19 cellular contexts compared by ENCODE assay signal in the genomic region with DNA sequence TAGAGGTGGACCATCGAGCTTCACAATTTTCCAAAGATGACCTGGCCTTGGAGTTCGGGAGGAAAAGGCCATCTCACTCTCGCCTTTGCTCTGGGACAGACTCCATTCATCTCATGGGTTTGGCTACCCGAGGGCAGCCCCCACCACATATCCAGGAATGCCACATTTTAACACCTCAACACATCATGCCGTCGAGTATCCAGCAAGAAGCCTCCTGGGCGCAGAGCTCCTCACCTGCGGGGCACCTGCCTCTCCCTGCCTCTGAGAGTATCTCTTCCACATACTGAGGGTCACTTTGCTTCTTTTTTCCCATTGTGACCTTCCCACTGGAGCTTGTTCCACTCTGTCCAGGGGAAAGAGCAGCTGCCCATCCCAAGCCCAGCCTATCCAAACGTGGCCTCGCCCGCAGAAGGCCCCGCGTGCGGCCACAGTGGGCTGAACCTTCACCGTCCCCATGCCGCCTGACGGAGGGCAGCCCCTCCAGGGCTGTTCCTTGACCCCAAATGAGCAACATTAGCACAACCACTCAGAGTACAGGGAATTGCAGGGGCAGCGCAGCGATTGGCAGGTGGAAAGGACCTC. TPM values are rescaled to one million over a fixed set of nuclear protein-coding genes. Genes with fewer than 3 reads are reported as not detected.
A peak's percentile ranks its signal among the peaks of the same experiment; 100 is the strongest.
DNase-seq lines count a peak whose midpoint lies in the region; ATAC-seq and TF ChIP-seq lines count a peak whose summit lies in the region.
"Had no signal": no experiment of that assay in that cellular context is flagged by ENCODE, and none has a peak within 500 bp of the region (broad histone marks: within the 10 kb centered on the region; RNA-seq: fewer than 3 reads in every experiment).

No MANE protein-coding gene starts in this region.

- H3K4me3 ChIP-seq in BLaER1 (peak overlapping the region; percentile 59), ascending aorta (peak overlapping the region; percentile 24 to 60), mesenchymal stem cell (ENCODE audit: insufficient read depth in 1 of 2, low read depth in 1 of 2, low read length in 2 of 2) (peak overlapping the region in 1 of 2 experiments; percentile 64)
- H3K4me3 ChIP-seq: K562 had no signal

- no peak for DNase-seq in ascending aorta (ENCODE audit: low spot score in 2 of 2)
- DNase-seq in mesenchymal stem cell = no peak
- no peak for DNase-seq in stimulated activated naive B cell treated with anti-CD40 and anti-IgM and Interleukin-4, amounts not matched to agents 10 μg/mL and 1 μg/mL and 100 μg/mL, for 72 hours
- no peak for DNase-seq in germinal center (ENCODE audit: low spot score)
- no peak for DNase-seq in hippocampal formation (lab: John Stamatoyannopoulos, UW)
- DNase-seq in natural killer cell = no peak
- DNase-seq: activated CD4-positive, alpha-beta T cell treated with anti-CD3 and anti-CD28 coated beads for 36 hours; activated gamma-delta T cell; Caco-2; cerebellar nuclear complex; EL; MV-4-11; naive thymus-derived CD8-positive, alpha-beta T cell; NCI-H2029; NCI-H446 treated with DMSO at 0.1 percent for 48 hours had no signal

- H3K4me1 Mint-ChIP-seq in stimulated activated naive B cell treated with anti-CD40 and anti-IgM and Interleukin-4, amounts not matched to agents 10 μg/mL and 1 μg/mL and 100 μg/mL, for 72 hours = peaks cover 14 to 19% of the 10 kb centered on the region in 2 donors
- peaks cover 0 to 4% of the 10 kb centered on the region in 2 donors for H3K4me1 Mint-ChIP-seq in natural killer cell

- H3K36me3 Mint-ChIP-seq in stimulated activated naive B cell treated with anti-CD40 and anti-IgM and Interleukin-4, amounts not matched to agents 10 μg/mL and 1 μg/mL and 100 μg/mL, for 72 hours = no peaks in the 10 kb centered on the region
- H3K36me3 Mint-ChIP-seq in natural killer cell = no peaks in the 10 kb centered on the region
- H3K36me3 Mint-ChIP-seq: naive thymus-derived CD8-positive, alpha-beta T cell; stimulated activated effector memory CD8-positive, alpha-beta T cell treated with anti-CD3 and anti-CD28 coated beads, Interleukin-12 subunit alpha, Interleukin-12 subunit beta, amount 100 ng/mL, for 72 hours had no signal

- 91% methylated on average over 19 of the region's 19 CpGs for WGBS in mesenchymal stem cell

- intact Hi-C loops in ascending aorta (cut with DNase I) = no loop called here
- intact Hi-C loops in natural killer cell (cut with micrococcal nuclease) = no loop called here

- no peak overlapping the region for H4K91ac ChIP-seq in mesenchymal stem cell (ENCODE audit: low read length)

- H3K23ac ChIP-seq in mesenchymal stem cell (ENCODE audit: low read length in 2 of 2) = no peak overlapping the region

- peak overlapping the region; percentile 66 to 69 for H3K4me3 Mint-ChIP-seq in stimulated activated naive B cell treated with anti-CD40 and anti-IgM and Interleukin-4, amounts not matched to agents 10 μg/mL and 1 μg/mL and 100 μg/mL, for 72 hours
- H3K4me3 Mint-ChIP-seq in natural killer cell = no peak overlapping the region
- H3K4me3 Mint-ChIP-seq: activated CD4-positive, alpha-beta T cell treated with anti-CD3 and anti-CD28 coated beads for 36 hours; naive thymus-derived CD8-positive, alpha-beta T cell; stimulated activated effector memory CD8-positive, alpha-beta T cell treated with anti-CD3 and anti-CD28 coated beads, Interleukin-12 subunit alpha, Interleukin-12 subunit beta, amount 100 ng/mL, for 72 hours had no signal

- H3K18ac ChIP-seq in mesenchymal stem cell (ENCODE audit: low read depth in 1 of 2, low read length in 2 of 2) = no peak overlapping the region

- no peak overlapping the region for H2AK5ac ChIP-seq in mesenchymal stem cell (ENCODE audit: low read length, severe bottlenecking)

- H2AFZ ChIP-seq in mesenchymal stem cell (ENCODE audit: low read depth, low read length) = no peak overlapping the region

- no peak overlapping the region for H4K8ac ChIP-seq in mesenchymal stem cell (ENCODE audit: low read length)

- peak overlapping the region; percentile 87 for H3K27ac ChIP-seq in BLaER1
- H3K27ac ChIP-seq in ascending aorta = peak overlapping the region; percentile 42 to 55
- H3K27ac ChIP-seq in mesenchymal stem cell (ENCODE audit: low read length, poor library complexity, severe bottlenecking) = no peak overlapping the region

- H3K4ac ChIP-seq in mesenchymal stem cell (ENCODE audit: low read depth in 1 of 2, low read length in 2 of 2) = no peak overlapping the region

- TF ChIP-seq CTCF in ascending aorta (IDR thresholded peaks at IDR 0.05) (no peak), natural killer cell (IDR thresholded peaks at IDR 0.05) (no peak)

- H3K79me1 ChIP-seq in mesenchymal stem cell (replicated peaks; ENCODE audit: low read length, poor library complexity, severe bottlenecking) = no peaks in the 10 kb centered on the region

- no peak overlapping the region for H2BK120ac ChIP-seq in mesenchymal stem cell (ENCODE audit: low read depth, low read length)

- H3K14ac ChIP-seq in mesenchymal stem cell (ENCODE audit: low read length in 2 of 2) = no peak overlapping the region

- H3K27me3 Mint-ChIP-seq in stimulated activated naive B cell treated with anti-CD40 and anti-IgM and Interleukin-4, amounts not matched to agents 10 μg/mL and 1 μg/mL and 100 μg/mL, for 72 hours = peaks cover 24 to 29% of the 10 kb centered on the region in 2 donors
- H3K27me3 Mint-ChIP-seq in natural killer cell (ENCODE audit: low read depth in 2 of 2) = peaks cover 28 to 55% of the 10 kb centered on the region in 2 donors

- peak overlapping the region; percentile 74 for H3K9ac ChIP-seq in BLaER1
- peak overlapping the region; percentile 53 for H3K9ac ChIP-seq in mesenchymal stem cell (ENCODE audit: low read length)

- H4K20me1 ChIP-seq in BLaER1 = peaks cover 17% of the 10 kb centered on the region

- H2BK15ac ChIP-seq in mesenchymal stem cell (ENCODE audit: low read depth, poor library complexity, severe bottlenecking) = no peak overlapping the region

- no peaks in the 10 kb centered on the region for H3K9me3 ChIP-seq in BLaER1
- H3K9me3 ChIP-seq in ascending aorta = no peaks in the 10 kb centered on the region
- H3K9me3 ChIP-seq in mesenchymal stem cell (ENCODE audit: control insufficient read depth, low read length) = no peaks in the 10 kb centered on the region
- H3K9me3 ChIP-seq: Caco-2 had no signal

- ATAC-seq in stimulated activated naive B cell treated with anti-CD40 and anti-IgM and Interleukin-4, amounts not matched to agents 10 μg/mL and 1 μg/mL and 100 μg/mL, for 72 hours (replicated peaks) = no peak
- no peak for ATAC-seq in HG02870 (IDR thresholded peaks at IDR 0.05; ENCODE audit: unreplicated experiment)
- no peak for ATAC-seq in natural killer cell
- ATAC-seq: K562; stimulated activated effector memory CD8-positive, alpha-beta T cell treated with anti-CD3 and anti-CD28 coated beads, Interleukin-12 subunit alpha, Interleukin-12 subunit beta, amount 100 ng/mL, for 72 hours had no signal

- peaks cover 64% of the 10 kb centered on the region for H3K4me1 ChIP-seq in BLaER1
- H3K4me1 ChIP-seq in ascending aorta = peaks cover 8 to 31% of the 10 kb centered on the region in 2 donors
- H3K4me1 ChIP-seq in mesenchymal stem cell (ENCODE audit: control insufficient read depth, insufficient read depth, low read depth, low read length) = peaks cover 6% of the 10 kb centered on the region
- H3K4me1 ChIP-seq: Caco-2 had no signal

- peaks cover 34% of the 10 kb centered on the region for H3K27me3 ChIP-seq in BLaER1
- no peaks in the 10 kb centered on the region for H3K27me3 ChIP-seq in ascending aorta
- H3K27me3 ChIP-seq in mesenchymal stem cell (ENCODE audit: control insufficient read depth in 1 of 2, insufficient read depth in 1 of 2, low read length in 2 of 2) = peaks cover 23 to 42% of the 10 kb centered on the region in 2 experiments

- peak overlapping the region; percentile 79 for H3K27ac Mint-ChIP-seq in stimulated activated naive B cell treated with anti-CD40 and anti-IgM and Interleukin-4, amounts not matched to agents 10 μg/mL and 1 μg/mL and 100 μg/mL, for 72 hours
- no peak overlapping the region for H3K27ac Mint-ChIP-seq in natural killer cell
- H3K27ac Mint-ChIP-seq: activated CD4-positive, alpha-beta T cell treated with anti-CD3 and anti-CD28 coated beads for 36 hours; naive thymus-derived CD8-positive, alpha-beta T cell; stimulated activated effector memory CD8-positive, alpha-beta T cell treated with anti-CD3 and anti-CD28 coated beads, Interleukin-12 subunit alpha, Interleukin-12 subunit beta, amount 100 ng/mL, for 72 hours had no signal

- H2BK12ac ChIP-seq in mesenchymal stem cell (ENCODE audit: low read length in 2 of 2) = no peak overlapping the region

- H3K36me3 ChIP-seq in BLaER1 = no peaks in the 10 kb centered on the region
- H3K36me3 ChIP-seq in ascending aorta = no peaks in the 10 kb centered on the region
- no peaks in the 10 kb centered on the region for H3K36me3 ChIP-seq in mesenchymal stem cell (ENCODE audit: control insufficient read depth in 1 of 2, insufficient read depth in 2 of 2, low read depth in 1 of 2, low read length in 2 of 2)

- H3K4me2 ChIP-seq in BLaER1 (peak overlapping the region; percentile 97), mesenchymal stem cell (ENCODE audit: low read length, poor library complexity, severe bottlenecking) (no peak overlapping the region)

- H3K9me3 Mint-ChIP-seq in stimulated activated naive B cell treated with anti-CD40 and anti-IgM and Interleukin-4, amounts not matched to agents 10 μg/mL and 1 μg/mL and 100 μg/mL, for 72 hours = no peaks in the 10 kb centered on the region
- H3K9me3 Mint-ChIP-seq in natural killer cell = no peaks in the 10 kb centered on the region
- H3K9me3 Mint-ChIP-seq: naive thymus-derived CD8-positive, alpha-beta T cell; stimulated activated effector memory CD8-positive, alpha-beta T cell treated with anti-CD3 and anti-CD28 coated beads, Interleukin-12 subunit alpha, Interleukin-12 subunit beta, amount 100 ng/mL, for 72 hours had no signal

- no peak overlapping the region for H2BK5ac ChIP-seq in mesenchymal stem cell (ENCODE audit: low read depth, low read length, poor library complexity, severe bottlenecking)

RNA-seq across cellular contexts. Expression of gene LIMS2, which starts 5.5 kb away (rescaled TPM):
- 169 TPM for total RNA-seq in ascending aorta
- 37.6 TPM for polyA plus RNA-seq in mesenchymal stem cell (2013, experiment 1 of 2)
- polyA plus RNA-seq in mesenchymal stem cell (2013, experiment 2 of 2) = 36.4 TPM
- total RNA-seq in natural killer cell = under 1 TPM in 2 of 3 donors, not detected in 1; 0.15 to 0.16 TPM

RNA-seq across cellular contexts. Expression of gene SFT2D3, which starts 20.5 kb away (rescaled TPM):
- total RNA-seq in ascending aorta (8.3 TPM), natural killer cell (1 to 10 TPM; 5.5 to 6.6 (median 6.4) TPM)
- 4.5 TPM for polyA plus RNA-seq in mesenchymal stem cell (2013, experiment 1 of 2)
- 4.7 TPM for polyA plus RNA-seq in mesenchymal stem cell (2013, experiment 2 of 2)

RNA-seq across cellular contexts. Expression of gene GPR17, which starts 34.8 kb away (rescaled TPM):
- total RNA-seq in ascending aorta (not detected), natural killer cell (not detected)
- not detected for polyA plus RNA-seq in mesenchymal stem cell (2013, experiment 1 of 2)
- polyA plus RNA-seq in mesenchymal stem cell (2013, experiment 2 of 2) = not detected
- total RNA-seq: activated CD4-positive, alpha-beta T cell treated with anti-CD3 and anti-CD28 coated beads for 36 hours; Caco-2; K562; naive thymus-derived CD8-positive, alpha-beta T cell had no signal
- polyA plus RNA-seq: K562; naive thymus-derived CD8-positive, alpha-beta T cell had no signal

Comparison
In these comparisons a context has a peak if more than half of its experiments do, and no peak if none do; other contexts are left out.
1. RNA of gene LIMS2, which starts 5.5 kb away (total RNA-seq): 169 TPM in ascending aorta (single experiment); 0.15 to 0.16 TPM in natural killer cell; every median in the first group is over 100 times any median in the second.